In genomic region chr3:53891500-53892334, GRCh38 we compare ENCODE assay signal across 8 cellular contexts. TPM values are rescaled to one million over a fixed set of nuclear protein-coding genes. Genes with fewer than 3 reads are reported as not detected.
DNase-seq lines count a peak whose midpoint lies in the region; ATAC-seq and TF ChIP-seq lines count a peak whose summit lies in the region.

TSS of gene SELENOK (minus strand) at chr3:53891859.

- peaks cover 46% of the 10 kb centered on the region for H3K4me1 Mint-ChIP-seq in activated CD4-positive, alpha-beta T cell treated with anti-CD3 and anti-CD28 coated beads, Interleukin-2, amount 10 ng/mL, durations not matched to agents 24 days and 14 days

- peaks cover 22% of the 10 kb centered on the region for H3K36me3 Mint-ChIP-seq in activated CD4-positive, alpha-beta T cell treated with anti-CD3 and anti-CD28 coated beads, Interleukin-2, amount 10 ng/mL, durations not matched to agents 24 days and 14 days (ENCODE audit: low read depth)

- H3K27me3 Mint-ChIP-seq in activated CD4-positive, alpha-beta T cell treated with anti-CD3 and anti-CD28 coated beads, Interleukin-2, amount 10 ng/mL, durations not matched to agents 24 days and 14 days, result peaks cover 16% of the 10 kb centered on the region

- peak within 1 kb of the TSS; percentile 93 for H3K27ac Mint-ChIP-seq in activated CD4-positive, alpha-beta T cell treated with anti-CD3 and anti-CD28 coated beads, Interleukin-2, amount 10 ng/mL, durations not matched to agents 24 days and 14 days

- H3K9me3 ChIP-seq in BE2C (no peaks in the 10 kb centered on the region), colonic mucosa (no peaks in the 10 kb centered on the region)

- H3K4me3 Mint-ChIP-seq in activated CD4-positive, alpha-beta T cell treated with anti-CD3 and anti-CD28 coated beads, Interleukin-2, amount 10 ng/mL, durations not matched to agents 24 days and 14 days, result peak within 1 kb of the TSS; percentile 85

- H3K9ac ChIP-seq in colonic mucosa (ENCODE audit: low read depth in 2 of 2, low read length in 2 of 2), result peak within 1 kb of the TSS; percentile 96 to 97

- peak; percentile 97 for ATAC-seq in GM19324 (IDR thresholded peaks at IDR 0.05; ENCODE audit: low FRiP score, unreplicated experiment)
- ATAC-seq in HG03469 (IDR thresholded peaks at IDR 0.05; ENCODE audit: unreplicated experiment), result peak; percentile 92

- H3K4me1 ChIP-seq in BE2C (no peaks in the 10 kb centered on the region), colonic mucosa (no peaks in the 10 kb centered on the region)

- intact Hi-C loops in activated CD4-positive, alpha-beta T cell treated with anti-CD3 and anti-CD28 coated beads, Interleukin-2, amount 10 ng/mL, durations not matched to agents 24 days and 14 days (cut with micrococcal nuclease), result loop anchor here (1.0 to 2.0 kb wide), 2 partner anchors 9 to 545 kb away; partner anchors contain the start of genes ACTR8 and DCP1A
- intact Hi-C loops in colonic mucosa (cut with DNase I), result no loop called here

- H3K4me3 ChIP-seq in BE2C (ENCODE audit: low read depth, low read length) (peak within 1 kb of the TSS; percentile 76), colonic mucosa (peak within 1 kb of the TSS; percentile 96)

- peaks cover 11% of the 10 kb centered on the region for H3K9me3 Mint-ChIP-seq in activated CD4-positive, alpha-beta T cell treated with anti-CD3 and anti-CD28 coated beads, Interleukin-2, amount 10 ng/mL, durations not matched to agents 24 days and 14 days

- peak within 1 kb of the TSS; percentile 96 for H3K27ac ChIP-seq in colonic mucosa

- TF ChIP-seq CTCF in BE2C (IDR thresholded peaks at IDR 0.05; ENCODE audit: low read depth, low read length), result no peak
- no peak for TF ChIP-seq CTCF in colonic mucosa (IDR thresholded peaks at IDR 0.05)

- no peaks in the 10 kb centered on the region for H3K27me3 ChIP-seq in BE2C
- no peaks in the 10 kb centered on the region for H3K27me3 ChIP-seq in colonic mucosa

- H3K36me3 ChIP-seq in BE2C (peaks cover 3% of the 10 kb centered on the region; the same call in 1 of the 2 replicates), colonic mucosa (no peaks in the 10 kb centered on the region)

- DNase-seq in BE2C, result peak; percentile 93
- DNase-seq in NCI-H526 treated with DMSO at 0.1 percent for 48 hours (lab: John Stamatoyannopoulos, UW), result peak; percentile 95
- peak; percentile 99 for DNase-seq in activated CD4-positive, alpha-beta T cell treated with anti-CD3 and anti-CD28 coated beads, Interleukin-2, amount 10 ng/mL, durations not matched to agents 24 days and 14 days
- peak; percentile 99 for DNase-seq in colonic mucosa
- DNase-seq in kidney tubule cell (ENCODE audit: low spot score), result peak; percentile 99
- peak; percentile 85 to 93 (median 88) for DNase-seq in stimulated activated CD4-positive, alpha-beta T cell treated with anti-CD3 and anti-CD28 coated beads, Interleukin-1b, Interleukin-23, amount 100 ng/mL, for 24 hours (ENCODE audit: low read depth in 4 of 4, low spot score in 1 of 4)

RNA-seq across cellular contexts. Expression of gene SELENOK, which starts in this region (rescaled TPM):
- polyA plus RNA-seq in BE2C (2012; ENCODE audit: insufficient read depth, insufficient read length, low read depth), result 69.8 TPM
- total RNA-seq in activated CD4-positive, alpha-beta T cell treated with anti-CD3 and anti-CD28 coated beads, Interleukin-2, amount 10 ng/mL, durations not matched to agents 24 days and 14 days, result 51.4 and 58.5 TPM in 2 replicates
- 10 to 100 TPM; 46.0 to 52.9 TPM for total RNA-seq in colonic mucosa

Comparison
In these comparisons a context has a peak if more than half of its experiments do, and no peak if none do; other contexts are left out.
1. Peak in every context shown above with its lines: DNase-seq, ATAC-seq, H3K4me3 ChIP-seq and H3K27ac ChIP-seq.